12 cellular contexts compared by ENCODE assay signal in genomic region chr1:100847481-100847880, GRCh38. TPM values are rescaled to one million over a fixed set of nuclear protein-coding genes. Genes with fewer than 3 reads are reported as not detected.
DNase-seq lines count a peak whose midpoint lies in the region; ATAC-seq, FAIRE-seq and TF ChIP-seq lines count a peak whose summit lies in the region.
"Had no signal": no experiment of that assay in that cellular context is flagged by ENCODE, and none has a peak within 500 bp of the region (broad histone marks: within the 10 kb centered on the region; RNA-seq: fewer than 3 reads in every experiment).

No MANE protein-coding gene starts in this region.

- peak; percentile 40 for FAIRE-seq in RCC 7860 (lab: Jason Lieb, UNC)
- peak; percentile 64 for FAIRE-seq in endometrium (lab: Jason Lieb, UNC)

- WGBS in tibial nerve, 2 donors = 4 to 5% methylated on average over 2 of the region's 2 CpGs

- no peak for TF ChIP-seq POLR2A in tibial nerve (IDR thresholded peaks at IDR 0.05)

- H3K4me3 ChIP-seq in mucosa of stomach (ENCODE audit: low read length) = no peak overlapping the region
- peak overlapping the region in 3 of 4 donors; percentile 2 to 26 (median 18) for H3K4me3 ChIP-seq in tibial nerve

- TF ChIP-seq CTCF in tibial nerve (IDR thresholded peaks at IDR 0.05) = no peak

- peak overlapping the region; percentile 0 for H3K9ac ChIP-seq in mucosa of stomach (ENCODE audit: low read length)

- peaks cover 3% of the 10 kb centered on the region for H3K27me3 ChIP-seq in mucosa of stomach (ENCODE audit: control insufficient read depth, insufficient read depth, low read length)
- no peaks in the 10 kb centered on the region for H3K27me3 ChIP-seq in tibial nerve
- H3K27me3 ChIP-seq: esophagus squamous epithelium had no signal

- DNase-seq in RCC 7860 (ENCODE audit: low spot score) (peak; percentile 29), tibial nerve (ENCODE audit: low spot score in 2 of 2) (no peak), NCI-H345 treated with DMSO at 0.1 percent for 48 hours (lab: John Stamatoyannopoulos, UW; ENCODE audit: unreplicated experiment) (no peak), mucosa of gallbladder (ENCODE audit: low spot score) (no peak)
- DNase-seq: activated CD4-positive, CD25-positive, alpha-beta regulatory T cell; activated T-cell treated with anti-CD3 and anti-CD28 coated beads, Interleukin-2, amount 50 U/mL, for 1 hour; esophagus squamous epithelium; islet precursor cell; stimulated activated naive CD8-positive, alpha-beta T cell treated with anti-CD3 and anti-CD28 coated beads, Interleukin-15, amount 100 ng/mL, for 72 hours had no signal

- H3K9me3 ChIP-seq in mucosa of stomach (ENCODE audit: control insufficient read depth, low read length) (no peaks in the 10 kb centered on the region), tibial nerve (peaks cover 0 to 2% (median 0%) of the 10 kb centered on the region in 4 donors)
- H3K9me3 ChIP-seq: esophagus squamous epithelium had no signal

- H3K27ac ChIP-seq in tibial nerve = peak overlapping the region in 2 of 4 donors; percentile 14 to 30

- no peak for TF ChIP-seq EP300 in tibial nerve (IDR thresholded peaks at IDR 0.05)

- H3K4me1 ChIP-seq in mucosa of stomach (ENCODE audit: control insufficient read depth, insufficient read depth, low read length) (no peaks in the 10 kb centered on the region), tibial nerve (peaks cover 0 to 12% (median 2%) of the 10 kb centered on the region in 4 donors)

- H3K36me3 ChIP-seq in mucosa of stomach (ENCODE audit: control insufficient read depth, insufficient read depth, low read length) (no peaks in the 10 kb centered on the region), tibial nerve (no peaks in the 10 kb centered on the region)
- H3K36me3 ChIP-seq: esophagus squamous epithelium had no signal

- no peak for ATAC-seq in HG03469 (IDR thresholded peaks at IDR 0.05; ENCODE audit: unreplicated experiment)
- ATAC-seq: stimulated activated naive CD8-positive, alpha-beta T cell treated with anti-CD3 and anti-CD28 coated beads, Interleukin-15, amount 100 ng/mL, for 72 hours had no signal

RNA-seq across cellular contexts. Expression of gene EXTL2, which starts 47.2 kb away (rescaled TPM):
- total RNA-seq in tibial nerve (10 to 100 TPM; 11.1 to 17.5 (median 13.5) TPM), mucosa of gallbladder (12.8 TPM)

RNA-seq across cellular contexts. Expression of gene SLC30A7, which starts 48.4 kb away (rescaled TPM):
- total RNA-seq in tibial nerve = 10 to 100 TPM; 14.4 to 28.8 (median 17.7) TPM
- 35.0 TPM for total RNA-seq in mucosa of gallbladder
